8 cellular contexts compared by ENCODE assay signal in the genomic region with DNA sequence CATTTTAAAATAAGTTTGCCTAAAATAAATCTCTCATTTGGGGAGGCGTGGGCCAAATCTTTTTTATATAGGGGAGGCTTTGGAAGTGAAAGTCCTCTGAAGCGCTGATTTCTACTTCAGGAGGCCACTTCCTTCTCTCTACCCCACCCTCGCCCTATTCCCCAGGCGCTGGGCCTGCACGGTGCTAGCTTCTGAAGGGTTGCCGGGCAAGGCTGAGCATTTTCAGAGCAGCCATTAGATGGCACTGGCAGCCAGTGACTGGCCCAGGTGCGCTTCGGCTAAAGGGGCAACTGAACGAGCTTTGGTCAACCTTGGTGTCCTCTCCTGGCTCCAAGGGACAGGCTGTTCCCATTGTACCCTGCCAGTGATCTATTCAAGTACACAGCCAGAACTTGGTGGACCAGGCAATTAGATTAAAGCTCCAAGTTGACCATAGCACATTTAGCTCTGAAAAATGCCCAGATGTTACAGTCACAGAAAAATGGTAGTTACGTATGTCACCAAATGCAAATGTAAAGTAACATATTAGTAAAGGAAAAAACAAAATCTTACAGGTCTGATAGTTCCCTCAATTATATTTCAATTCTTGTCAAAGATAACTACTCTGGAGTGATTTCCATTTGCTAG. TPM values are rescaled to one million over a fixed set of nuclear protein-coding genes. Genes with fewer than 3 reads are reported as not detected.
DNase-seq lines count a peak whose midpoint lies in the region; ATAC-seq, FAIRE-seq and TF ChIP-seq lines count a peak whose summit lies in the region.

No MANE protein-coding gene starts in this region.

- H3K27me3 ChIP-seq in A673 (replicated peaks; ENCODE audit: insufficient read depth, low read depth, low read length, poor library complexity): peaks cover 44% of the 10 kb centered on the region
- H3K27me3 ChIP-seq in esophagus squamous epithelium: peaks cover 7 to 82% (median 17%) of the 10 kb centered on the region in 4 donors

- no TSS peak for BruUV-seq in A673 (replicated peaks; lab: Mats Ljungman, UMichigan)

- H3K9me3 ChIP-seq in A673 (ENCODE audit: low read depth, low read length, poor library complexity, severe bottlenecking): no peaks in the 10 kb centered on the region
- H3K9me3 ChIP-seq in esophagus squamous epithelium: no peaks in the 10 kb centered on the region

- no peak overlapping the region for H3K4me3 ChIP-seq in A673 (ENCODE audit: low read depth, low read length, poor library complexity, severe bottlenecking)
- H3K4me3 ChIP-seq in esophagus squamous epithelium: no peak overlapping the region

- FAIRE-seq in GM12892 (lab: Jason Lieb, UNC): peak; percentile 87

- TF ChIP-seq CTCF in A673 (conservative IDR thresholded peaks at IDR 0.05; ENCODE audit: low read depth, low read length) (peak; percentile 51), esophagus squamous epithelium (IDR thresholded peaks at IDR 0.05) (peak in 3 of 6 experiments; percentile 26 to 57 (median 47))

- H3K36me3 ChIP-seq in A673 (ENCODE audit: insufficient read depth, low read length, poor library complexity, severe bottlenecking) (no peaks in the 10 kb centered on the region), esophagus squamous epithelium (no peaks in the 10 kb centered on the region)

- ATAC-seq in HG02798 (IDR thresholded peaks at IDR 0.05; ENCODE audit: poor library complexity, unreplicated experiment): peak; percentile 81

- 34 to 43% methylated on average over 4 to 10 of the region's 10 CpGs for WGBS in esophagus squamous epithelium, 2 donors

- CTCF ChIA-PET in A673 (lab: Charles Lee): interaction anchor here (1.1 kb wide), 1 partner anchor 63 kb away, joined by 3 read pairs; no protein-coding TSS in a partner anchor

- peak; percentile 45 for DNase-seq in A673 (ENCODE audit: low spot score)
- DNase-seq in GM12892 (ENCODE audit: insufficient read length): peak; percentile 54
- peak; percentile 14 for DNase-seq in NCI-H1436 treated with DMSO at 0.1 percent for 48 hours (lab: John Stamatoyannopoulos, UW)
- peak; percentile 13 to 18 for DNase-seq in activated CD4-positive, alpha-beta T cell treated with anti-CD3 and anti-CD28 coated beads for 24 hours (ENCODE audit: low read depth in 2 of 2)
- DNase-seq in esophagus squamous epithelium (lab: John Stamatoyannopoulos, UW): peak; percentile 5
- DNase-seq in stimulated activated CD4-positive, alpha-beta T cell treated with anti-CD3 and anti-CD28 coated beads, Interleukin-2, amount 100 ng/mL, for 24 hours: peak; percentile 27 to 51
- no peak for DNase-seq in AG08395 (ENCODE audit: low spot score)

- H3K4me1 ChIP-seq in A673 (ENCODE audit: insufficient read depth, low read length, poor library complexity, severe bottlenecking) (no peaks in the 10 kb centered on the region), esophagus squamous epithelium (peaks cover 9 to 28% (median 12%) of the 10 kb centered on the region in 3 donors)

- intact Hi-C loops in A673 (cut with micrococcal nuclease; ENCODE audit: unreplicated experiment): no loop called here
- intact Hi-C loops in esophagus squamous epithelium (cut with DNase I): no loop called here

- no peak for TF ChIP-seq POLR2A in GM12892 (IDR thresholded peaks at IDR 0.05; ENCODE audit: low read depth, low read length)
- TF ChIP-seq POLR2A in esophagus squamous epithelium (IDR thresholded peaks at IDR 0.05): no peak

- H3K27ac ChIP-seq in A673 (ENCODE audit: low read depth, low read length, poor library complexity, severe bottlenecking) (no peak overlapping the region), esophagus squamous epithelium (no peak overlapping the region)

- POLR2A ChIA-PET in A673 (lab: Charles Lee; ENCODE audit: low non-redundant PET): no interaction called here

RNA-seq across cellular contexts. Expression of a gene that starts 2.3 kb away (rescaled TPM):
- not detected in 2 replicates for total RNA-seq in A673 (2021)
- 1.2 TPM for polyA plus RNA-seq in GM12892 (2012; ENCODE audit: missing spikeins)
- 1 to 10 TPM in 3 of 4 donors, not detected in 1; 3.1 to 6.1 (median 3.4) TPM for total RNA-seq in esophagus squamous epithelium
